ENCODE assay signal across 21 cellular contexts in the genomic region with DNA sequence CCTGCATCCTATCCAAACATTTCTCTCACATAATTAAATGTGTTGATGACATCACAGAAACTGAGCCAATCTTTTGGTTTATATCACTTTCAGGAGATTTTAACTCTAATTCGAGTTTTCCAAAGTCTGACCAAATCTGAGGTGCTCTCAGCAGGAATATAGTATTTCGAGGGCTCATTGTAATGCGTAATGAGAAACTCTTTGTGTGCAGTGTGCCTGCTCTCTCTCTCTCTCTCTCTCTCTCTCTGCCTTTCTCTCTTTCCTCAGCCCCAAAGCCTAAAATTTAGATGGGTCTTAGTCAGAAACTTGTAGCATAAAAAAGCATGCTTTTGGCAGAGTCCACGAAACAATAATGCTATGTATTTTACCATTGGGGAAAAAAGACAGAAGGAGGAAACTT.
"Had no signal": no experiment of that assay in that cellular context is flagged by ENCODE, and none has a peak within 500 bp of the region (broad histone marks: within the 10 kb centered on the region; RNA-seq: fewer than 3 reads in every experiment).

No MANE protein-coding gene starts in this region.

- H3K27ac ChIP-seq: epithelial cell of prostate, esophagus muscularis mucosa, gastrocnemius medialis, neutrophil, psoas muscle, stomach, thoracic aorta, uterus had no signal

- DNase-seq: cortex of kidney; effector memory CD4-positive, alpha-beta T cell; gastrocnemius medialis; glutamatergic neuron; mammary epithelial cell; naive thymus-derived CD4-positive, alpha-beta T cell; nephron progenitor cell; psoas muscle; small intestine; stimulated activated CD4-positive, alpha-beta T cell treated with anti-CD3 and anti-CD28 coated beads, Interleukin-12 subunit alpha, Interleukin-12 subunit beta, amount 100 ng/mL, for 4 hours; stimulated activated naive CD4-positive, alpha-beta T cell; stomach; substantia nigra; trophoblast cell; uterus had no signal

- H3K9me3 ChIP-seq: esophagus muscularis mucosa, gastrocnemius medialis, neutrophil, psoas muscle, stomach, thoracic aorta, uterus had no signal

- ATAC-seq: gastrocnemius medialis; left lobe of liver; naive thymus-derived CD4-positive, alpha-beta T cell; psoas muscle had no signal

- H3K4me1 ChIP-seq: esophagus muscularis mucosa, uterus had no signal

- H3K4me3 ChIP-seq: esophagus muscularis mucosa, gastrocnemius medialis, psoas muscle, stomach, thoracic aorta, uterus had no signal

- FAIRE-seq: endometrium, small intestine had no signal

- H3K36me3 ChIP-seq: esophagus muscularis mucosa, gastrocnemius medialis, neutrophil, stomach, thoracic aorta, uterus had no signal

- H3K27me3 ChIP-seq: esophagus muscularis mucosa, gastrocnemius medialis, neutrophil, stomach, uterus had no signal
